Comparison of ENCODE assay signal across 1 cellular context in the genomic region with DNA sequence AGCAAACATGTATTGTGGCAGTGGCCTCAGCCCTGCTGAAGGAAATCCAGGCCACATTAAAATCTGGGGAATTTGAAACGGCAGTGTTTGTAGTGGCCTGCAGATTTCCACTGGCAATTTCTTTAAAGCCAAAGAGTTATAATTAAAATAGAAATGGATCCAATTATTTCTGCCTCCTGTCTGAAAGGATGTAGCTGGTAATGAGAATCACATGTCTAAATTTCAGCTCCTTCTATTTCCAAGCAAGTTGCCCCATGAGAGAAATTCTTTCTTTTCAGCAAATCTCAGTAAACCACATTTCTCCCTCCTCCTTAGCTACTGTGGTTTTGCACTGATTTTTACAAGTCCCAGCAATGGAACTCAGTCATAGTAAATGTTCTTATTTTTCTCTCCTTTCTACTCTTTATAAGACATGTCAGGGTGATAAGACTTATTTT.
TF ChIP-seq lines count a peak whose summit lies in the region.

No MANE protein-coding gene starts in this region.

TF ChIP-seq in K562, 482 proteins besides CTCF, POLR2A, EP300 and RAD21 (continued from another document):
- TF ChIP-seq MLLT1 (IDR thresholded peaks at IDR 0.05) (no peak), FOXJ2 (tag; IDR thresholded peaks at IDR 0.05) (no peak), NCOA6 (IDR thresholded peaks at IDR 0.05) (no peak), KDM1A (IDR thresholded peaks at IDR 0.05) (peak; percentile 91 to 94), RCOR1 (IDR thresholded peaks at IDR 0.05; ENCODE audit: borderline replicate concordance in 1 of 2, low read depth in 2 of 2, low read length in 2 of 2) (peak; percentile 78 to 88), HDAC1 (IDR thresholded peaks at IDR 0.05) (peak in 1 of 2 experiments; percentile 54; a peak in 1 of 4 replicates), ZFP30 (CRISPR knock-in tag; IDR thresholded peaks at IDR 0.05; ENCODE audit: borderline replicate concordance) (no peak), SOX6 (IDR thresholded peaks at IDR 0.05) (0 out of 2 replicates have a peak, but pooled peaks have one; percentile 11)
- TF ChIP-seq, protein P1, sequence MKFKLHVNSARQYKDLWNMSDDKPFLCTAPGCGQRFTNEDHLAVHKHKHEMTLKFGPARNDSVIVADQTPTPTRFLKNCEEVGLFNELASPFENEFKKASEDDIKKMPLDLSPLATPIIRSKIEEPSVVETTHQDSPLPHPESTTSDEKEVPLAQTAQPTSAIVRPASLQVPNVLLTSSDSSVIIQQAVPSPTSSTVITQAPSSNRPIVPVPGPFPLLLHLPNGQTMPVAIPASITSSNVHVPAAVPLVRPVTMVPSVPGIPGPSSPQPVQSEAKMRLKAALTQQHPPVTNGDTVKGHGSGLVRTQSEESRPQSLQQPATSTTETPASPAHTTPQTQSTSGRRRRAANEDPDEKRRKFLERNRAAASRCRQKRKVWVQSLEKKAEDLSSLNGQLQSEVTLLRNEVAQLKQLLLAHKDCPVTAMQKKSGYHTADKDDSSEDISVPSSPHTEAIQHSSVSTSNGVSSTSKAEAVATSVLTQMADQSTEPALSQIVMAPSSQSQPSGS (CRISPR knock-in tag; IDR thresholded peaks at IDR 0.05), result no peak
